In genomic region chr1:44740179-44740617, GRCh38 we compare ENCODE assay signal across 1 cellular context.
TF ChIP-seq lines count a peak whose summit lies in the region.

No MANE protein-coding gene starts in this region.

TF ChIP-seq in neural cell, 6 proteins besides CTCF, POLR2A, EP300 and RAD21 (continued from another document):
- TF ChIP-seq, protein P1, sequence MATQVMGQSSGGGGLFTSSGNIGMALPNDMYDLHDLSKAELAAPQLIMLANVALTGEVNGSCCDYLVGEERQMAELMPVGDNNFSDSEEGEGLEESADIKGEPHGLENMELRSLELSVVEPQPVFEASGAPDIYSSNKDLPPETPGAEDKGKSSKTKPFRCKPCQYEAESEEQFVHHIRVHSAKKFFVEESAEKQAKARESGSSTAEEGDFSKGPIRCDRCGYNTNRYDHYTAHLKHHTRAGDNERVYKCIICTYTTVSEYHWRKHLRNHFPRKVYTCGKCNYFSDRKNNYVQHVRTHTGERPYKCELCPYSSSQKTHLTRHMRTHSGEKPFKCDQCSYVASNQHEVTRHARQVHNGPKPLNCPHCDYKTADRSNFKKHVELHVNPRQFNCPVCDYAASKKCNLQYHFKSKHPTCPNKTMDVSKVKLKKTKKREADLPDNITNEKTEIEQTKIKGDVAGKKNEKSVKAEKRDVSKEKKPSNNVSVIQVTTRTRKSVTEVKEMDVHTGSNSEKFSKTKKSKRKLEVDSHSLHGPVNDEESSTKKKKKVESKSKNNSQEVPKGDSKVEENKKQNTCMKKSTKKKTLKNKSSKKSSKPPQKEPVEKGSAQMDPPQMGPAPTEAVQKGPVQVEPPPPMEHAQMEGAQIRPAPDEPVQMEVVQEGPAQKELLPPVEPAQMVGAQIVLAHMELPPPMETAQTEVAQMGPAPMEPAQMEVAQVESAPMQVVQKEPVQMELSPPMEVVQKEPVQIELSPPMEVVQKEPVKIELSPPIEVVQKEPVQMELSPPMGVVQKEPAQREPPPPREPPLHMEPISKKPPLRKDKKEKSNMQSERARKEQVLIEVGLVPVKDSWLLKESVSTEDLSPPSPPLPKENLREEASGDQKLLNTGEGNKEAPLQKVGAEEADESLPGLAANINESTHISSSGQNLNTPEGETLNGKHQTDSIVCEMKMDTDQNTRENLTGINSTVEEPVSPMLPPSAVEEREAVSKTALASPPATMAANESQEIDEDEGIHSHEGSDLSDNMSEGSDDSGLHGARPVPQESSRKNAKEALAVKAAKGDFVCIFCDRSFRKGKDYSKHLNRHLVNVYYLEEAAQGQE (IDR thresholded peaks at IDR 0.05; ENCODE audit: borderline replicate concordance), result no peak
TF ChIP-seq in neural cell: peak in this region for 0.
